Comparison of ENCODE assay signal across 11 cellular contexts in genomic region chr20:10924628-10925266, GRCh38.
A peak's percentile ranks its signal among the peaks of the same experiment; 100 is the strongest.
DNase-seq lines count a peak whose midpoint lies in the region; ATAC-seq and TF ChIP-seq lines count a peak whose summit lies in the region.
"Had no signal": no experiment of that assay in that cellular context is flagged by ENCODE, and none has a peak within 500 bp of the region (broad histone marks: within the 10 kb centered on the region; RNA-seq: fewer than 3 reads in every experiment).

No MANE protein-coding gene starts in this region.

- H3F3A ChIP-seq in PC-9 (ENCODE audit: insufficient read depth, low read depth), result peaks cover 30% of the 10 kb centered on the region; the same call in 1 of the 2 replicates

- H3K4me1 ChIP-seq in PC-9 (replicated peaks; ENCODE audit: insufficient read depth) (peaks cover 43% of the 10 kb centered on the region), upper lobe of right lung (peaks cover 10% of the 10 kb centered on the region)
- H3K4me1 ChIP-seq: HAP-1, uterus had no signal

- H3K4me3 ChIP-seq in PC-9 (no peak overlapping the region), fibroblast of the aortic adventitia (ENCODE audit: low read depth, low read length) (no peak overlapping the region), upper lobe of right lung (no peak overlapping the region)
- H3K4me3 ChIP-seq: HAP-1, prostate gland, uterus had no signal

- H3K36me3 ChIP-seq in PC-9 (ENCODE audit: low read depth), result no peaks in the 10 kb centered on the region
- H3K36me3 ChIP-seq in upper lobe of right lung, result no peaks in the 10 kb centered on the region
- H3K36me3 ChIP-seq: HAP-1, prostate gland, uterus had no signal

- BruUV-seq in PC-9 (replicated peaks; lab: Mats Ljungman, UMichigan), result no TSS peak

- DNase-seq in HT-29 (ENCODE audit: low spot score) (peak; percentile 49), PC-9 (peak in 1 of 2 experiments; percentile 93), fibroblast of the aortic adventitia (ENCODE audit: low read depth) (peak; percentile 81), upper lobe of right lung (no peak), NCI-H1694 treated with DMSO at 0.1 percent for 48 hours (lab: John Stamatoyannopoulos, UW) (no peak)
- DNase-seq in activated T-cell treated with anti-CD3 and anti-CD28 coated beads, Interleukin-2, amount 50 U/mL, for 1 hour, result no peak
- DNase-seq: SHP77 had no signal

- POLR2A ChIA-PET in PC-9 (lab: Charles Lee; ENCODE audit: unreplicated experiment), result interaction anchor here (0.6 to 0.7 kb wide), 2 partner anchors 288 to 847 kb away, joined by 4 to 8 read pairs; no protein-coding TSS in a partner anchor

- no peaks in the 10 kb centered on the region; the same call in 1 of the 2 replicates for H3K9me3 ChIP-seq in PC-9 (ENCODE audit: insufficient read depth, low read depth)
- no peaks in the 10 kb centered on the region for H3K9me3 ChIP-seq in upper lobe of right lung
- H3K9me3 ChIP-seq: HAP-1, prostate gland, uterus had no signal

- no peaks in the 10 kb centered on the region for H3K79me2 ChIP-seq in PC-9 (ENCODE audit: low read depth)

- H3K9me2 ChIP-seq in PC-9 (ENCODE audit: insufficient read depth), result no peaks in the 10 kb centered on the region

- no peak overlapping the region for H2AFZ ChIP-seq in PC-9

- no peak for TF ChIP-seq CTCF in PC-9 (conservative IDR thresholded peaks at IDR 0.05)
- TF ChIP-seq CTCF in fibroblast of the aortic adventitia (IDR thresholded peaks at IDR 0.05; ENCODE audit: insufficient read depth, low read length), result no peak
- no peak for TF ChIP-seq CTCF in upper lobe of right lung (IDR thresholded peaks at IDR 0.05)

- CTCF ChIA-PET in PC-9 (lab: Charles Lee), result no interaction called here

- ATAC-seq in upper lobe of right lung, result peak; percentile 30
- no peak for ATAC-seq in GM21447 (IDR thresholded peaks at IDR 0.05; ENCODE audit: unreplicated experiment)

- intact Hi-C loops in PC-9 (cut with micrococcal nuclease; ENCODE audit: unreplicated experiment), result loop anchor here (5.0 kb wide), 3 partner anchors 62 to 367 kb away; no protein-coding TSS in a partner anchor
- intact Hi-C loops in upper lobe of right lung (cut with DNase I), result no loop called here

- H3K27ac ChIP-seq in PC-9, result peak overlapping the region; percentile 54
- no peak overlapping the region for H3K27ac ChIP-seq in upper lobe of right lung
- H3K27ac ChIP-seq: prostate gland had no signal

- H3K4me2 ChIP-seq in PC-9, result peak overlapping the region; percentile 41; the same call in 1 of the 2 replicates

- no peaks in the 10 kb centered on the region for H3K27me3 ChIP-seq in PC-9 (ENCODE audit: insufficient read depth, low read depth)
- H3K27me3 ChIP-seq in upper lobe of right lung, result no peaks in the 10 kb centered on the region
- H3K27me3 ChIP-seq: uterus had no signal

- H4K20me1 ChIP-seq in PC-9 (ENCODE audit: insufficient read depth), result no peaks in the 10 kb centered on the region

Comparison
In these comparisons a context has a peak if more than half of its experiments do, and no peak if none do; other contexts are left out.
1. DNase-seq: peak in HT-29 (single experiment) and fibroblast of the aortic adventitia (single experiment); none in upper lobe of right lung (single experiment), activated T-cell treated with anti-CD3 and anti-CD28 coated beads, Interleukin-2, amount 50 U/mL, for 1 hour (single experiment) and NCI-H1694 treated with DMSO at 0.1 percent for 48 hours (single experiment).